Comparison of ENCODE assay signal across 1 cellular context in the genomic region with DNA sequence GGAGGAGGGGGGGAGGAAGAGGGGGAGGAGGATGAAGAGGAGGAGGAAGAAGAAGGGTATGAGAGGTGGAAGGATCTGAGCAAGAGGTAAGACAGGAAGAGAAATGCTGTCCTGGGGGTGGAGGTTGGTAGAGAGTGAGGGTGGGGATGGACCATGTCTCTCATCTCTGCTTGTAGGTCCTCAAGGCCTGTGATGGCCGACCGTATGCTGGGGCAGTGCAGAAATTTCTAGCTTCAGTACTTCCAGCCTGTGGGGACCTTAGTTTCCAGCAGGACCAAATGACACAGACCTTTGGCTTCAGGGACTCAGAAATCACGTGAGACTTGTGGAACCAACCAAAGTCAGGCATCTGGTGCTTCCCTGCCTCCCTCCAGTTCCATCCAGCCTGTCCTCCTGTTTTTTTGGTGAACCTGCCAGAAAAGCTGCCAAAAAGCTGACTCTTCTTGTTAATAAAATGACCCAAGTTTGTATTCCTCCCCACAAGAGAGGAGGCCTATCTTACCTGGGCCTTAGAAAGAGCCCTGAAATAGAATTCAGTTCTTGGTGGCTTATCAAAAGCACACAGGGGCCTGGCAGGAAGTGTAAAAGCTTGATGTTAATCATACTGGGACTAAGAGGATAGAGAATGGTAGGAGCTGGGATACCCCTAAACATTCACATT.
TF ChIP-seq lines count a peak whose summit lies in the region.

No MANE protein-coding gene starts in this region.

TF ChIP-seq in K562, 482 proteins besides CTCF, POLR2A, EP300 and RAD21 (continued from another document and continues in another):
- TF ChIP-seq, protein P1, sequence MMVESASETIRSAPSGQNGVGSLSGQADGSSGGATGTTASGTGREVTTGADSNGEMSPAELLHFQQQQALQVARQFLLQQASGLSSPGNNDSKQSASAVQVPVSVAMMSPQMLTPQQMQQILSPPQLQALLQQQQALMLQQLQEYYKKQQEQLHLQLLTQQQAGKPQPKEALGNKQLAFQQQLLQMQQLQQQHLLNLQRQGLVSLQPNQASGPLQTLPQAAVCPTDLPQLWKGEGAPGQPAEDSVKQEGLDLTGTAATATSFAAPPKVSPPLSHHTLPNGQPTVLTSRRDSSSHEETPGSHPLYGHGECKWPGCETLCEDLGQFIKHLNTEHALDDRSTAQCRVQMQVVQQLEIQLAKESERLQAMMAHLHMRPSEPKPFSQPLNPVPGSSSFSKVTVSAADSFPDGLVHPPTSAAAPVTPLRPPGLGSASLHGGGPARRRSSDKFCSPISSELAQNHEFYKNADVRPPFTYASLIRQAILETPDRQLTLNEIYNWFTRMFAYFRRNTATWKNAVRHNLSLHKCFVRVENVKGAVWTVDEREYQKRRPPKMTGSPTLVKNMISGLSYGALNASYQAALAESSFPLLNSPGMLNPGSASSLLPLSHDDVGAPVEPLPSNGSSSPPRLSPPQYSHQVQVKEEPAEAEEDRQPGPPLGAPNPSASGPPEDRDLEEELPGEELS (CRISPR knock-in tag; IDR thresholded peaks at IDR 0.05; ENCODE audit: borderline replicate concordance): no peak
- TF ChIP-seq, protein P2, sequence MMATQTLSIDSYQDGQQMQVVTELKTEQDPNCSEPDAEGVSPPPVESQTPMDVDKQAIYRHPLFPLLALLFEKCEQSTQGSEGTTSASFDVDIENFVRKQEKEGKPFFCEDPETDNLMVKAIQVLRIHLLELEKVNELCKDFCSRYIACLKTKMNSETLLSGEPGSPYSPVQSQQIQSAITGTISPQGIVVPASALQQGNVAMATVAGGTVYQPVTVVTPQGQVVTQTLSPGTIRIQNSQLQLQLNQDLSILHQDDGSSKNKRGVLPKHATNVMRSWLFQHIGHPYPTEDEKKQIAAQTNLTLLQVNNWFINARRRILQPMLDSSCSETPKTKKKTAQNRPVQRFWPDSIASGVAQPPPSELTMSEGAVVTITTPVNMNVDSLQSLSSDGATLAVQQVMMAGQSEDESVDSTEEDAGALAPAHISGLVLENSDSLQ (IDR thresholded peaks at IDR 0.05): no peak
- TF ChIP-seq ZNF695 (CRISPR knock-in tag; IDR thresholded peaks at IDR 0.05): no peak
- no peak for TF ChIP-seq CREB1 (IDR thresholded peaks at IDR 0.05)
- no peak for TF ChIP-seq CREB1 (CRISPR knock-in tag; IDR thresholded peaks at IDR 0.05)
- TF ChIP-seq, protein P3, sequence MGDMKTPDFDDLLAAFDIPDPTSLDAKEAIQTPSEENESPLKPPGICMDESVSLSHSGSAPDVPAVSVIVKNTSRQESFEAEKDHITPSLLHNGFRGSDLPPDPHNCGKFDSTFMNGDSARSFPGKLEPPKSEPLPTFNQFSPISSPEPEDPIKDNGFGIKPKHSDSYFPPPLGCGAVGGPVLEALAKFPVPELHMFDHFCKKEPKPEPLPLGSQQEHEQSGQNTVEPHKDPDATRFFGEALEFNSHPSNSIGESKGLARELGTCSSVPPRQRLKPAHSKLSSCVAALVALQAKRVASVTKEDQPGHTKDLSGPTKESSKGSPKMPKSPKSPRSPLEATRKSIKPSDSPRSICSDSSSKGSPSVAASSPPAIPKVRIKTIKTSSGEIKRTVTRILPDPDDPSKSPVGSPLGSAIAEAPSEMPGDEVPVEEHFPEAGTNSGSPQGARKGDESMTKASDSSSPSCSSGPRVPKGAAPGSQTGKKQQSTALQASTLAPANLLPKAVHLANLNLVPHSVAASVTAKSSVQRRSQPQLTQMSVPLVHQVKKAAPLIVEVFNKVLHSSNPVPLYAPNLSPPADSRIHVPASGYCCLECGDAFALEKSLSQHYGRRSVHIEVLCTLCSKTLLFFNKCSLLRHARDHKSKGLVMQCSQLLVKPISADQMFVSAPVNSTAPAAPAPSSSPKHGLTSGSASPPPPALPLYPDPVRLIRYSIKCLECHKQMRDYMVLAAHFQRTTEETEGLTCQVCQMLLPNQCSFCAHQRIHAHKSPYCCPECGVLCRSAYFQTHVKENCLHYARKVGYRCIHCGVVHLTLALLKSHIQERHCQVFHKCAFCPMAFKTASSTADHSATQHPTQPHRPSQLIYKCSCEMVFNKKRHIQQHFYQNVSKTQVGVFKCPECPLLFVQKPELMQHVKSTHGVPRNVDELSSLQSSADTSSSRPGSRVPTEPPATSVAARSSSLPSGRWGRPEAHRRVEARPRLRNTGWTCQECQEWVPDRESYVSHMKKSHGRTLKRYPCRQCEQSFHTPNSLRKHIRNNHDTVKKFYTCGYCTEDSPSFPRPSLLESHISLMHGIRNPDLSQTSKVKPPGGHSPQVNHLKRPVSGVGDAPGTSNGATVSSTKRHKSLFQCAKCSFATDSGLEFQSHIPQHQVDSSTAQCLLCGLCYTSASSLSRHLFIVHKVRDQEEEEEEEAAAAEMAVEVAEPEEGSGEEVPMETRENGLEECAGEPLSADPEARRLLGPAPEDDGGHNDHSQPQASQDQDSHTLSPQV (IDR thresholded peaks at IDR 0.05): peak; percentile 90
- peak; percentile 45; the same call in 1 of the 2 replicates for TF ChIP-seq RNF2 (IDR thresholded peaks at IDR 0.05)
- TF ChIP-seq ZNF696 (CRISPR knock-in tag; conservative IDR thresholded peaks at IDR 0.05): no peak
- TF ChIP-seq SMARCA5 (IDR thresholded peaks at IDR 0.05): no peak
- TF ChIP-seq WHSC1 (IDR thresholded peaks at IDR 0.05; ENCODE audit: low read length): no peak
- TF ChIP-seq, protein P4, sequence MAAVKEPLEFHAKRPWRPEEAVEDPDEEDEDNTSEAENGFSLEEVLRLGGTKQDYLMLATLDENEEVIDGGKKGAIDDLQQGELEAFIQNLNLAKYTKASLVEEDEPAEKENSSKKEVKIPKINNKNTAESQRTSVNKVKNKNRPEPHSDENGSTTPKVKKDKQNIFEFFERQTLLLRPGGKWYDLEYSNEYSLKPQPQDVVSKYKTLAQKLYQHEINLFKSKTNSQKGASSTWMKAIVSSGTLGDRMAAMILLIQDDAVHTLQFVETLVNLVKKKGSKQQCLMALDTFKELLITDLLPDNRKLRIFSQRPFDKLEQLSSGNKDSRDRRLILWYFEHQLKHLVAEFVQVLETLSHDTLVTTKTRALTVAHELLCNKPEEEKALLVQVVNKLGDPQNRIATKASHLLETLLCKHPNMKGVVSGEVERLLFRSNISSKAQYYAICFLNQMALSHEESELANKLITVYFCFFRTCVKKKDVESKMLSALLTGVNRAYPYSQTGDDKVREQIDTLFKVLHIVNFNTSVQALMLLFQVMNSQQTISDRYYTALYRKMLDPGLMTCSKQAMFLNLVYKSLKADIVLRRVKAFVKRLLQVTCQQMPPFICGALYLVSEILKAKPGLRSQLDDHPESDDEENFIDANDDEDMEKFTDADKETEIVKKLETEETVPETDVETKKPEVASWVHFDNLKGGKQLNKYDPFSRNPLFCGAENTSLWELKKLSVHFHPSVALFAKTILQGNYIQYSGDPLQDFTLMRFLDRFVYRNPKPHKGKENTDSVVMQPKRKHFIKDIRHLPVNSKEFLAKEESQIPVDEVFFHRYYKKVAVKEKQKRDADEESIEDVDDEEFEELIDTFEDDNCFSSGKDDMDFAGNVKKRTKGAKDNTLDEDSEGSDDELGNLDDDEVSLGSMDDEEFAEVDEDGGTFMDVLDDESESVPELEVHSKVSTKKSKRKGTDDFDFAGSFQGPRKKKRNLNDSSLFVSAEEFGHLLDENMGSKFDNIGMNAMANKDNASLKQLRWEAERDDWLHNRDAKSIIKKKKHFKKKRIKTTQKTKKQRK (IDR thresholded peaks at IDR 0.05; ENCODE audit: borderline replicate concordance, low read depth, low read length): no peak
- TF ChIP-seq, protein P5, sequence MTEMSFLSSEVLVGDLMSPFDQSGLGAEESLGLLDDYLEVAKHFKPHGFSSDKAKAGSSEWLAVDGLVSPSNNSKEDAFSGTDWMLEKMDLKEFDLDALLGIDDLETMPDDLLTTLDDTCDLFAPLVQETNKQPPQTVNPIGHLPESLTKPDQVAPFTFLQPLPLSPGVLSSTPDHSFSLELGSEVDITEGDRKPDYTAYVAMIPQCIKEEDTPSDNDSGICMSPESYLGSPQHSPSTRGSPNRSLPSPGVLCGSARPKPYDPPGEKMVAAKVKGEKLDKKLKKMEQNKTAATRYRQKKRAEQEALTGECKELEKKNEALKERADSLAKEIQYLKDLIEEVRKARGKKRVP (CRISPR knock-in tag; IDR thresholded peaks at IDR 0.05): no peak
- TF ChIP-seq, protein P6, sequence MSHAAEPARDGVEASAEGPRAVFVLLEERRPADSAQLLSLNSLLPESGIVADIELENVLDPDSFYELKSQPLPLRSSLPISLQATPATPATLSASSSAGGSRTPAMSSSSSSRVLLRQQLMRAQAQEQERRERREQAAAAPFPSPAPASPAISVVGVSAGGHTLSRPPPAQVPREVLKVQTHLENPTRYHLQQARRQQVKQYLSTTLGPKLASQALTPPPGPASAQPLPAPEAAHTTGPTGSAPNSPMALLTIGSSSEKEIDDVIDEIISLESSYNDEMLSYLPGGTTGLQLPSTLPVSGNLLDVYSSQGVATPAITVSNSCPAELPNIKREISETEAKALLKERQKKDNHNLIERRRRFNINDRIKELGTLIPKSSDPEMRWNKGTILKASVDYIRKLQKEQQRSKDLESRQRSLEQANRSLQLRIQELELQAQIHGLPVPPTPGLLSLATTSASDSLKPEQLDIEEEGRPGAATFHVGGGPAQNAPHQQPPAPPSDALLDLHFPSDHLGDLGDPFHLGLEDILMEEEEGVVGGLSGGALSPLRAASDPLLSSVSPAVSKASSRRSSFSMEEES (CRISPR knock-in tag; IDR thresholded peaks at IDR 0.05): peak; percentile 76
- no peak for TF ChIP-seq ZNF175 (CRISPR knock-in tag; IDR thresholded peaks at IDR 0.05; ENCODE audit: low read depth)
- TF ChIP-seq, protein P7, sequence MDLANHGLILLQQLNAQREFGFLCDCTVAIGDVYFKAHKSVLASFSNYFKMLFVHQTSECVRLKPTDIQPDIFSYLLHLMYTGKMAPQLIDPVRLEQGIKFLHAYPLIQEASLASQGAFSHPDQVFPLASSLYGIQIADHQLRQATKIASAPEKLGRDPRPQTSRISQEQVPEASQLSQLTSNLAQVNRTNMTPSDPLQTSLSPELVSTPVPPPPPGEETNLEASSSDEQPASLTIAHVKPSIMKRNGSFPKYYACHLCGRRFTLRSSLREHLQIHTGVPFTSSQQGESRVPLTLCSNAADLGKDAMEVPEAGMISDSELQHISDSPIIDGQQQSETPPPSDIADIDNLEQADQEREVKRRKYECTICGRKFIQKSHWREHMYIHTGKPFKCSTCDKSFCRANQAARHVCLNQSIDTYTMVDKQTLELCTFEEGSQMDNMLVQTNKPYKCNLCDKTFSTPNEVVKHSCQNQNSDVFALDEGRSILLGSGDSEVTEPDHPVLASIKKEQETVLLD (IDR thresholded peaks at IDR 0.05): no peak
- TF ChIP-seq JUND (IDR thresholded peaks at IDR 0.05; ENCODE audit: borderline replicate concordance, low read depth, low read length): 0 out of 2 replicates have a peak, but pooled peaks have one; percentile 1
- no peak for TF ChIP-seq JUND (tag; IDR thresholded peaks at IDR 0.05; ENCODE audit: borderline replicate concordance, low read depth, low read length)
- TF ChIP-seq HEY1 (CRISPR knock-in tag; IDR thresholded peaks at IDR 0.05; ENCODE audit: borderline replicate concordance): no peak
- TF ChIP-seq NONO (IDR thresholded peaks at IDR 0.05; ENCODE audit: low read depth in 2 of 2, low read length in 1 of 2): no peak
- no peak for TF ChIP-seq TSC22D4 (tag; IDR thresholded peaks at IDR 0.05)
- no peak for TF ChIP-seq XRCC4 (IDR thresholded peaks at IDR 0.05; ENCODE audit: extremely low read depth, insufficient read depth, insufficient read length)
- TF ChIP-seq, protein P8, sequence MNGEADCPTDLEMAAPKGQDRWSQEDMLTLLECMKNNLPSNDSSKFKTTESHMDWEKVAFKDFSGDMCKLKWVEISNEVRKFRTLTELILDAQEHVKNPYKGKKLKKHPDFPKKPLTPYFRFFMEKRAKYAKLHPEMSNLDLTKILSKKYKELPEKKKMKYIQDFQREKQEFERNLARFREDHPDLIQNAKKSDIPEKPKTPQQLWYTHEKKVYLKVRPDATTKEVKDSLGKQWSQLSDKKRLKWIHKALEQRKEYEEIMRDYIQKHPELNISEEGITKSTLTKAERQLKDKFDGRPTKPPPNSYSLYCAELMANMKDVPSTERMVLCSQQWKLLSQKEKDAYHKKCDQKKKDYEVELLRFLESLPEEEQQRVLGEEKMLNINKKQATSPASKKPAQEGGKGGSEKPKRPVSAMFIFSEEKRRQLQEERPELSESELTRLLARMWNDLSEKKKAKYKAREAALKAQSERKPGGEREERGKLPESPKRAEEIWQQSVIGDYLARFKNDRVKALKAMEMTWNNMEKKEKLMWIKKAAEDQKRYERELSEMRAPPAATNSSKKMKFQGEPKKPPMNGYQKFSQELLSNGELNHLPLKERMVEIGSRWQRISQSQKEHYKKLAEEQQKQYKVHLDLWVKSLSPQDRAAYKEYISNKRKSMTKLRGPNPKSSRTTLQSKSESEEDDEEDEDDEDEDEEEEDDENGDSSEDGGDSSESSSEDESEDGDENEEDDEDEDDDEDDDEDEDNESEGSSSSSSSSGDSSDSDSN (IDR thresholded peaks at IDR 0.05; ENCODE audit: borderline replicate concordance in 1 of 2, low read depth in 2 of 2, low read length in 2 of 2): 0 out of 4 replicates have a peak, but pooled peaks of 1 of the 2 experiments have one; percentile 47
- TF ChIP-seq RBM25 (IDR thresholded peaks at IDR 0.05; ENCODE audit: low read depth, low read length, severe bottlenecking): no peak
- no peak for TF ChIP-seq NR2C2 (CRISPR knock-in tag; IDR thresholded peaks at IDR 0.05)
- TF ChIP-seq NR2C2 (tag; IDR thresholded peaks at IDR 0.05): no peak
- TF ChIP-seq BRCA1 (IDR thresholded peaks at IDR 0.05): no peak
- TF ChIP-seq BRCA1 (CRISPR knock-in tag; IDR thresholded peaks at IDR 0.05): no peak
- TF ChIP-seq, protein P9, sequence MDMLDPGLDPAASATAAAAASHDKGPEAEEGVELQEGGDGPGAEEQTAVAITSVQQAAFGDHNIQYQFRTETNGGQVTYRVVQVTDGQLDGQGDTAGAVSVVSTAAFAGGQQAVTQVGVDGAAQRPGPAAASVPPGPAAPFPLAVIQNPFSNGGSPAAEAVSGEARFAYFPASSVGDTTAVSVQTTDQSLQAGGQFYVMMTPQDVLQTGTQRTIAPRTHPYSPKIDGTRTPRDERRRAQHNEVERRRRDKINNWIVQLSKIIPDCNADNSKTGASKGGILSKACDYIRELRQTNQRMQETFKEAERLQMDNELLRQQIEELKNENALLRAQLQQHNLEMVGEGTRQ (CRISPR knock-in tag; IDR thresholded peaks at IDR 0.05): peak; percentile 38; the same call in 1 of the 2 replicates
- TF ChIP-seq ZNF347 (CRISPR knock-in tag; IDR thresholded peaks at IDR 0.05; ENCODE audit: low read depth): no peak
- TF ChIP-seq MAZ (CRISPR knock-in tag; conservative IDR thresholded peaks at IDR 0.05 in 1 of 2, IDR thresholded peaks at IDR 0.05 in 1 of 2): 0 out of 4 replicates have a peak, but pooled peaks of 1 of the 2 experiments have one; percentile 41
- TF ChIP-seq, protein P10, sequence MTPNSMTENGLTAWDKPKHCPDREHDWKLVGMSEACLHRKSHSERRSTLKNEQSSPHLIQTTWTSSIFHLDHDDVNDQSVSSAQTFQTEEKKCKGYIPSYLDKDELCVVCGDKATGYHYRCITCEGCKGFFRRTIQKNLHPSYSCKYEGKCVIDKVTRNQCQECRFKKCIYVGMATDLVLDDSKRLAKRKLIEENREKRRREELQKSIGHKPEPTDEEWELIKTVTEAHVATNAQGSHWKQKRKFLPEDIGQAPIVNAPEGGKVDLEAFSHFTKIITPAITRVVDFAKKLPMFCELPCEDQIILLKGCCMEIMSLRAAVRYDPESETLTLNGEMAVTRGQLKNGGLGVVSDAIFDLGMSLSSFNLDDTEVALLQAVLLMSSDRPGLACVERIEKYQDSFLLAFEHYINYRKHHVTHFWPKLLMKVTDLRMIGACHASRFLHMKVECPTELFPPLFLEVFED (CRISPR knock-in tag; conservative IDR thresholded peaks at IDR 0.05): no peak
- TF ChIP-seq ZNF316 (IDR thresholded peaks at IDR 0.05): peak; percentile 92
- no peak for TF ChIP-seq ADNP (tag; IDR thresholded peaks at IDR 0.05)
- TF ChIP-seq HNRNPK (IDR thresholded peaks at IDR 0.05; ENCODE audit: low read depth, low read length, poor library complexity, severe bottlenecking): peak; percentile 71
- TF ChIP-seq CC2D1A (IDR thresholded peaks at IDR 0.05): no peak
- 0 out of 2 replicates have a peak, but pooled peaks have one; percentile 32 for TF ChIP-seq POLR2AphosphoS5 (IDR thresholded peaks at IDR 0.05; ENCODE audit: control insufficient read depth, insufficient read depth, low read depth, low read length)
- peak; percentile 28 for TF ChIP-seq DMBX1 (CRISPR knock-in tag; IDR thresholded peaks at IDR 0.05; ENCODE audit: borderline replicate concordance)
- no peak for TF ChIP-seq MCM3 (IDR thresholded peaks at IDR 0.05)
